ENCODE assay signal across 8 cellular contexts in the genomic region with DNA sequence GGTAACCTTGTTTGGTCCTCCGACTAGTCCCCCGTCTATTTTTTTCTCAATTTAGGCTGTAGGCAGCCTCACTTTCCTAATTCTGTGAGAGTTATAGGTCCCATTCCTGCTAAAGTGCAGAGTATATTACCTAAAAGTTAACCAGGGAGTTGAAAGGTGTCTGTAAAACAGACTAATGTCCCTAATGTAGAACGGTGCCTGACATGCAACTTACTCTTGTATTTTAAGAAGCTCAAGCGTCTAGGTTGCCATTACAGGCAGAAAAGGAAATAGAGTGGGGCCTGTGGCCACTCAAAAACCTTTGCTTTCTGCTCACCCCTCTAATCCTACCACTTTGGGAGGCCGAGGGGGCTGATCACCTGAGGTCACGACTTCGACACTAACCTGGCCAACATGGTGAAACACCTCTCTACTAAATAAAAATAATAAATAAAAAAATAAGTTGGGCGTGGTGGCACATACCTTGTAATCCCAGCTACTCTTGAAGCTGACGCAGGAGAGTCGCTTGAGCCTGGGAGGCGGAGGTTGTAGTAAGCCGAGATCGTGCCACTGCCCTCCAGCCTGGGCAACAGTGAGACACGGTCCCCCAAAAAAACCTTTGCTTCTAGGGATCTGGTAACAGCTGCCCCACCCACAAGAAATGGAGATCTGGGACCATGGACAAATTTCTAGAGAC. TPM values are rescaled to one million over a fixed set of nuclear protein-coding genes. Genes with fewer than 3 reads are reported as not detected.
DNase-seq lines count a peak whose midpoint lies in the region; ATAC-seq and TF ChIP-seq lines count a peak whose summit lies in the region.

No MANE protein-coding gene starts in this region.

- H3K27me3 Mint-ChIP-seq in activated T-cell treated with anti-CD3 and anti-CD28 coated beads, Interleukin-2, amount 50 U/mL, for 72 hours (ENCODE audit: low read depth) = no peaks in the 10 kb centered on the region

- DNase-seq in GM06990 (ENCODE audit: extremely low read depth, insufficient read length) (peak; percentile 39), NAMALWA (ENCODE audit: low spot score) (peak; percentile 76), hepatocyte (ENCODE audit: low spot score) (no peak), smooth muscle cell (lab: John Stamatoyannopoulos, UW; ENCODE audit: unreplicated experiment) (no peak), mucosa of gallbladder (ENCODE audit: low spot score) (no peak)
- DNase-seq in activated T-cell treated with anti-CD3 and anti-CD28 coated beads, Interleukin-2, amount 50 U/mL, for 72 hours = peak; percentile 25 to 35
- DNase-seq in stimulated activated CD4-positive, alpha-beta T cell treated with anti-CD3 and anti-CD28 coated beads, Interleukin-4, amount 100 ng/mL, for 1 hour = no peak

- H3K9ac ChIP-seq in smooth muscle cell (ENCODE audit: low read depth) = peak overlapping the region; percentile 85

- H3K4me3 Mint-ChIP-seq in activated T-cell treated with anti-CD3 and anti-CD28 coated beads, Interleukin-2, amount 50 U/mL, for 72 hours = peak overlapping the region; percentile 99 to 100

- H3K27me3 ChIP-seq in GM06990 (replicated peaks; ENCODE audit: control insufficient read depth, insufficient read depth, low read length) (no peaks in the 10 kb centered on the region), hepatocyte (no peaks in the 10 kb centered on the region), smooth muscle cell (ENCODE audit: low read depth) (no peaks in the 10 kb centered on the region)

- peaks cover 24 to 40% of the 10 kb centered on the region in 2 donors for H3K36me3 Mint-ChIP-seq in activated T-cell treated with anti-CD3 and anti-CD28 coated beads, Interleukin-2, amount 50 U/mL, for 72 hours (ENCODE audit: insufficient read depth in 2 of 2)

- H3K79me2 ChIP-seq in hepatocyte (peaks cover 64% of the 10 kb centered on the region), smooth muscle cell (ENCODE audit: low read depth) (peaks cover 53% of the 10 kb centered on the region)

- no peaks in the 10 kb centered on the region for H3K9me3 Mint-ChIP-seq in activated T-cell treated with anti-CD3 and anti-CD28 coated beads, Interleukin-2, amount 50 U/mL, for 72 hours

- H3K27ac Mint-ChIP-seq in activated T-cell treated with anti-CD3 and anti-CD28 coated beads, Interleukin-2, amount 50 U/mL, for 72 hours = peak overlapping the region; percentile 98

- H3K9me2 ChIP-seq in hepatocyte (replicated peaks; ENCODE audit: insufficient read depth) = no peaks in the 10 kb centered on the region

- peak overlapping the region; percentile 78 for H3K27ac ChIP-seq in hepatocyte
- peak overlapping the region; percentile 93 for H3K27ac ChIP-seq in smooth muscle cell (ENCODE audit: low read depth)

- no peak for ATAC-seq in activated T-cell treated with anti-CD3 and anti-CD28 coated beads, Interleukin-2, amount 50 U/mL, for 72 hours (replicated peaks in 1 of 2)
- no peak for ATAC-seq in GM21717 (IDR thresholded peaks at IDR 0.05; ENCODE audit: unreplicated experiment)

- peak overlapping the region; percentile 72 for H3K4me3 ChIP-seq in GM06990 (replicated peaks; ENCODE audit: low read depth, low read length)
- peak overlapping the region; percentile 89 for H3K4me3 ChIP-seq in hepatocyte
- peak overlapping the region; percentile 98 for H3K4me3 ChIP-seq in smooth muscle cell

- H3K9me3 ChIP-seq in hepatocyte (ENCODE audit: low read depth) (no peaks in the 10 kb centered on the region), smooth muscle cell (replicated peaks; ENCODE audit: low read depth) (no peaks in the 10 kb centered on the region)

- peaks cover 4% of the 10 kb centered on the region for H3F3A ChIP-seq in smooth muscle cell (ENCODE audit: low read depth)

- H3K4me2 ChIP-seq in hepatocyte (peak overlapping the region; percentile 78), smooth muscle cell (peak overlapping the region; percentile 95)

- no peak for TF ChIP-seq CTCF in GM06990 (IDR thresholded peaks at IDR 0.05; ENCODE audit: insufficient read depth, low read length, poor library complexity, severe bottlenecking)
- TF ChIP-seq CTCF in hepatocyte (IDR thresholded peaks at IDR 0.05; ENCODE audit: poor library complexity) = no peak
- TF ChIP-seq CTCF in smooth muscle cell (IDR thresholded peaks at IDR 0.05; ENCODE audit: borderline replicate concordance, insufficient read depth, poor library complexity, severe bottlenecking) = no peak

- peaks cover 55% of the 10 kb centered on the region for H3K4me1 Mint-ChIP-seq in activated T-cell treated with anti-CD3 and anti-CD28 coated beads, Interleukin-2, amount 50 U/mL, for 72 hours (ENCODE audit: low read depth)

- under 1% methylated on average over 14 of the region's 14 CpGs for WGBS in hepatocyte (ENCODE audit: low lambda C conversion rate, missing lambda C conversion rate)
- under 1% methylated on average over 14 of the region's 14 CpGs for WGBS in smooth muscle cell (ENCODE audit: low lambda C conversion rate)

- H3K36me3 ChIP-seq in GM06990 (ENCODE audit: control insufficient read depth, insufficient read depth, low read length) (no peaks in the 10 kb centered on the region; the same call in 1 of the 2 replicates), hepatocyte (replicated peaks; ENCODE audit: insufficient read depth, low read depth) (no peaks in the 10 kb centered on the region), smooth muscle cell (ENCODE audit: low read depth) (no peaks in the 10 kb centered on the region)

- H3K4me1 ChIP-seq in hepatocyte (ENCODE audit: insufficient read depth) = peaks cover 17% of the 10 kb centered on the region
- peaks cover 12% of the 10 kb centered on the region for H3K4me1 ChIP-seq in smooth muscle cell (ENCODE audit: low read depth)

- H2AFZ ChIP-seq in hepatocyte (no peak overlapping the region), smooth muscle cell (ENCODE audit: low read depth) (peak overlapping the region; percentile 75)

- peaks cover 61% of the 10 kb centered on the region for H4K20me1 ChIP-seq in hepatocyte (ENCODE audit: insufficient read depth, poor library complexity, severe bottlenecking)
- H4K20me1 ChIP-seq in smooth muscle cell (ENCODE audit: low read depth) = peaks cover 45% of the 10 kb centered on the region

RNA-seq across cellular contexts. Expression of a gene that starts 37.9 kb away (rescaled TPM):
- total RNA-seq in activated T-cell treated with anti-CD3 and anti-CD28 coated beads, Interleukin-2, amount 50 U/mL, for 72 hours = 1 to 10 TPM; 1.3 to 1.9 TPM
- 5.6 and 7.4 TPM in 2 replicates for total RNA-seq in hepatocyte
- polyA plus RNA-seq in hepatocyte = 3.6 and 4.5 TPM in 2 replicates
- 4.9 and 5.5 TPM in 2 replicates for total RNA-seq in smooth muscle cell
- 2.1 and 7.5 TPM in 2 replicates for polyA plus RNA-seq in smooth muscle cell
- total RNA-seq in mucosa of gallbladder = 19.1 TPM

Comparison
In these comparisons a context has a peak if more than half of its experiments do, and no peak if none do; other contexts are left out.
1. DNase-seq: peak in GM06990 (single experiment), NAMALWA (single experiment) and activated T-cell treated with anti-CD3 and anti-CD28 coated beads, Interleukin-2, amount 50 U/mL, for 72 hours (2 of 2); none in hepatocyte (single experiment), smooth muscle cell (single experiment), stimulated activated CD4-positive, alpha-beta T cell treated with anti-CD3 and anti-CD28 coated beads, Interleukin-4, amount 100 ng/mL, for 1 hour (single experiment) and mucosa of gallbladder (single experiment).
2. Peak in every context shown above with its lines, with median percentiles within 50 percentile points of each other: H3K4me3 ChIP-seq.